In genomic region chr19:19530423-19530804, GRCh38 we compare ENCODE assay signal across 21 cellular contexts. TPM values are rescaled to one million over a fixed set of nuclear protein-coding genes. Genes with fewer than 3 reads are reported as not detected.
A peak's percentile ranks its signal among the peaks of the same experiment; 100 is the strongest.
DNase-seq lines count a peak whose midpoint lies in the region; ATAC-seq, FAIRE-seq and TF ChIP-seq lines count a peak whose summit lies in the region.
"Had no signal": no experiment of that assay in that cellular context is flagged by ENCODE, and none has a peak within 500 bp of the region (broad histone marks: within the 10 kb centered on the region; RNA-seq: fewer than 3 reads in every experiment).

No MANE protein-coding gene starts in this region.

- H3K4me1 ChIP-seq in IMR-90 (ENCODE audit: control insufficient read depth, insufficient read depth, low read length): peaks cover 7% of the 10 kb centered on the region
- peaks cover 3 to 9% of the 10 kb centered on the region in 2 donors for H3K4me1 ChIP-seq in naive thymus-derived CD4-positive, alpha-beta T cell (ENCODE audit: control insufficient read depth in 2 of 2, insufficient read depth in 2 of 2, low read length in 2 of 2)
- no peaks in the 10 kb centered on the region for H3K4me1 ChIP-seq in small intestine (ENCODE audit: control insufficient read depth in 2 of 2, insufficient read depth in 1 of 2, low read depth in 1 of 2, low read length in 1 of 2)

- H2BK5ac ChIP-seq in IMR-90 (ENCODE audit: low read depth, low read length, poor library complexity, severe bottlenecking): no peak overlapping the region

- no peak overlapping the region for H3K14ac ChIP-seq in IMR-90 (replicated peaks; ENCODE audit: low read depth, low read length)

- BruUV-seq in Calu3 (replicated peaks; lab: Mats Ljungman, UMichigan) (no TSS peak), IMR-90 (replicated peaks; lab: Mats Ljungman, UMichigan) (no TSS peak)

- intact Hi-C loops in Calu3 (cut with micrococcal nuclease; ENCODE audit: unreplicated experiment): loop anchor here (10.0 kb wide), 1 partner anchor 424 kb away; no protein-coding TSS in a partner anchor
- intact Hi-C loops in IMR-90 (cut with micrococcal nuclease): no loop called here
- intact Hi-C loops in naive thymus-derived CD4-positive, alpha-beta T cell (cut with micrococcal nuclease): loop anchor here in 1 of 2 donors (5.0 kb wide), 1 partner anchor 97 kb away; the partner anchor contains the start of gene LPAR2

- no peak for FAIRE-seq in small intestine (lab: Jason Lieb, UNC)
- FAIRE-seq: GM12892 had no signal

- H3K4me3 ChIP-seq in IMR-90 (ENCODE audit: insufficient read depth, low read depth, low read length) (no peak overlapping the region), cardiac fibroblast (replicated peaks in 1 of 2; ENCODE audit: low read depth in 2 of 2, low read length in 2 of 2) (no peak overlapping the region), small intestine (ENCODE audit: low read depth in 1 of 2, low read length in 2 of 2) (no peak overlapping the region)
- no peak overlapping the region for H3K4me3 ChIP-seq in naive thymus-derived CD4-positive, alpha-beta T cell (ENCODE audit: low read length)
- H3K4me3 ChIP-seq: cardiac muscle cell, ovary had no signal

- H3K79me1 ChIP-seq in IMR-90 (ENCODE audit: low read depth in 1 of 2, low read length in 2 of 2): peaks cover 0 to 9% of the 10 kb centered on the region in 2 experiments; a peak in 1 of 4 replicates

- POLR2A ChIA-PET in IMR-90 (lab: Charles Lee; ENCODE audit: unreplicated experiment) (no interaction called here), HEK293T (lab: Yijun Ruan, JAX) (interaction anchor here (1.5 to 1.9 kb wide), 2 partner anchors 14 to 246 kb away, joined by 3 to 6 read pairs; partner anchors contain the start of genes NDUFA13 and TSSK6)
- POLR2A ChIA-PET in naive thymus-derived CD4-positive, alpha-beta T cell (lab: Charles Lee): interaction anchor here (1.7 kb wide), 1 partner anchor 24 kb away, joined by 11 read pairs; no protein-coding TSS in a partner anchor

- H2BK15ac ChIP-seq in IMR-90 (ENCODE audit: low read depth, low read length): no peak overlapping the region

- H2BK120ac ChIP-seq in IMR-90 (ENCODE audit: low read depth, low read length): no peak overlapping the region

- H3K4me2 ChIP-seq in IMR-90 (ENCODE audit: low read depth, low read length): no peak overlapping the region

- no peaks in the 10 kb centered on the region for H3K27me3 ChIP-seq in IMR-90 (ENCODE audit: control insufficient read depth, insufficient read depth, low read length)
- H3K27me3 ChIP-seq in naive thymus-derived CD4-positive, alpha-beta T cell (ENCODE audit: control insufficient read depth in 2 of 2, insufficient read depth in 2 of 2, low read length in 2 of 2): no peaks in the 10 kb centered on the region
- no peaks in the 10 kb centered on the region for H3K27me3 ChIP-seq in small intestine (ENCODE audit: control insufficient read depth in 2 of 2, insufficient read depth in 2 of 2, low read length in 2 of 2)
- H3K27me3 ChIP-seq: cardiac muscle cell, ovary had no signal

- H4K5ac ChIP-seq in IMR-90 (ENCODE audit: low read depth, low read length): no peak overlapping the region

- no peak for TF ChIP-seq RAD21 in IMR-90 (IDR thresholded peaks at IDR 0.05; ENCODE audit: low read length)

- H3K9ac ChIP-seq in IMR-90 (ENCODE audit: low read depth, low read length): no peak overlapping the region

- H3K27me3 Mint-ChIP-seq in Calu3 (ENCODE audit: unreplicated experiment): no peaks in the 10 kb centered on the region
- H3K27me3 Mint-ChIP-seq in naive thymus-derived CD4-positive, alpha-beta T cell: no peaks in the 10 kb centered on the region
- H3K27me3 Mint-ChIP-seq in activated T-cell treated with anti-CD3 and anti-CD28 coated beads, Interleukin-2, amount 50 U/mL, for 72 hours (ENCODE audit: low read depth): no peaks in the 10 kb centered on the region
- H3K27me3 Mint-ChIP-seq: activated CD4-positive, alpha-beta memory T cell treated with anti-CD3 and anti-CD28 coated beads for 36 hours had no signal

- no peak overlapping the region for H2BK20ac ChIP-seq in IMR-90 (ENCODE audit: low read depth, low read length)

- H3K4ac ChIP-seq in IMR-90 (ENCODE audit: low read depth, low read length): no peak overlapping the region

- dilution Hi-C loops in IMR-90 (cut with HindIII; ENCODE audit: low sequenced_read_pairs, unreplicated experiment): no loop called here

- no peak overlapping the region for H3K4me3 Mint-ChIP-seq in Calu3 (ENCODE audit: low read depth, unreplicated experiment)
- H3K4me3 Mint-ChIP-seq in naive thymus-derived CD4-positive, alpha-beta T cell: no peak overlapping the region
- H3K4me3 Mint-ChIP-seq in activated T-cell treated with anti-CD3 and anti-CD28 coated beads, Interleukin-2, amount 50 U/mL, for 72 hours: no peak overlapping the region
- H3K4me3 Mint-ChIP-seq: activated CD4-positive, alpha-beta memory T cell treated with anti-CD3 and anti-CD28 coated beads for 36 hours had no signal

- no peak for TF ChIP-seq POLR2A in IMR-90 (IDR thresholded peaks at IDR 0.05; ENCODE audit: low read depth, low read length)

- no peaks in the 10 kb centered on the region for H3K9me1 ChIP-seq in IMR-90 (ENCODE audit: insufficient read depth, low read length)

- no peak overlapping the region for H2AFZ ChIP-seq in IMR-90 (replicated peaks; ENCODE audit: low read length, poor library complexity)

- H3K27ac Mint-ChIP-seq in Calu3 (ENCODE audit: unreplicated experiment): peak overlapping the region; percentile 63
- H3K27ac Mint-ChIP-seq in naive thymus-derived CD4-positive, alpha-beta T cell: peak overlapping the region in 5 of 9 donors; percentile 21 to 68 (median 41)
- H3K27ac Mint-ChIP-seq in activated T-cell treated with anti-CD3 and anti-CD28 coated beads, Interleukin-2, amount 50 U/mL, for 72 hours: no peak overlapping the region
- H3K27ac Mint-ChIP-seq: activated CD4-positive, alpha-beta memory T cell treated with anti-CD3 and anti-CD28 coated beads for 36 hours had no signal

- no peak overlapping the region for H2AK9ac ChIP-seq in IMR-90 (replicated peaks; ENCODE audit: low read depth, low read length, poor library complexity)

- no peak overlapping the region for H3K27ac ChIP-seq in IMR-90 (ENCODE audit: insufficient read depth, low read length)
- no peak overlapping the region for H3K27ac ChIP-seq in naive thymus-derived CD4-positive, alpha-beta T cell (ENCODE audit: low read depth, low read length)
- no peak overlapping the region for H3K27ac ChIP-seq in small intestine (ENCODE audit: low read depth in 1 of 2, low read length in 1 of 2)
- H3K27ac ChIP-seq: cardiac muscle cell, HL-60, ovary had no signal

- H3K23ac ChIP-seq in IMR-90 (ENCODE audit: low read depth, low read length): no peak overlapping the region

- no CpG with 5 or more reads among the region's 9 CpGs for WGBS in IMR-90 (ENCODE audit: extremely low coverage in 2 of 2, insufficient read length in 1 of 2), 2 experiments
- 60 to 76% (median 61%) methylated on average over 9 of the region's 9 CpGs for WGBS in small intestine, 3 donors

- peak; percentile 28 for ATAC-seq in IMR-90 (ENCODE audit: low read depth)
- ATAC-seq in naive thymus-derived CD4-positive, alpha-beta T cell: no peak
- no peak for ATAC-seq in activated T-cell treated with anti-CD3 and anti-CD28 coated beads, Interleukin-2, amount 50 U/mL, for 72 hours (replicated peaks in 1 of 2)
- ATAC-seq: left cardiac atrium, Panc1 had no signal

- peaks cover 20% of the 10 kb centered on the region for H3K36me3 Mint-ChIP-seq in Calu3 (ENCODE audit: insufficient read depth, unreplicated experiment)
- peaks cover 0 to 4% (median 0%) of the 10 kb centered on the region in 5 donors for H3K36me3 Mint-ChIP-seq in naive thymus-derived CD4-positive, alpha-beta T cell
- peaks cover 0 to 6% of the 10 kb centered on the region in 2 donors for H3K36me3 Mint-ChIP-seq in activated T-cell treated with anti-CD3 and anti-CD28 coated beads, Interleukin-2, amount 50 U/mL, for 72 hours (ENCODE audit: insufficient read depth in 2 of 2)

- H3K36me3 ChIP-seq in IMR-90 (ENCODE audit: control insufficient read depth, insufficient read depth, low read length): peaks cover 20% of the 10 kb centered on the region; the same call in 1 of the 2 replicates
- H3K36me3 ChIP-seq in naive thymus-derived CD4-positive, alpha-beta T cell (ENCODE audit: control insufficient read depth in 2 of 3, insufficient read depth in 3 of 3, low read length in 3 of 3): peaks cover 0 to 38% (median 3%) of the 10 kb centered on the region in 3 experiments
- no peaks in the 10 kb centered on the region for H3K36me3 ChIP-seq in small intestine (ENCODE audit: control insufficient read depth in 2 of 2, insufficient read depth in 2 of 2, low read length in 2 of 2)
- H3K36me3 ChIP-seq: ovary had no signal

- CTCF ChIA-PET in Calu3 (lab: Charles Lee) (no interaction called here), IMR-90 (lab: Yijun Ruan, JAX) (interaction anchor here (0.7 to 1.2 kb wide), 3 partner anchors 21 to 119 kb away, joined by 3 read pairs; no protein-coding TSS in a partner anchor), HEK293T (lab: Yijun Ruan, JAX) (interaction anchor here (0.7 to 1.5 kb wide), 3 partner anchors 22 to 696 kb away, joined by 3 read pairs; partner anchors contain the start of gene GMIP)
- CTCF ChIA-PET in naive thymus-derived CD4-positive, alpha-beta T cell (lab: Charles Lee): interaction anchor here (2.4 to 3.1 kb wide), 3 partner anchors 24 to 138 kb away, joined by 7 to 25 read pairs (median 24); partner anchors contain the start of genes GMIP and ZNF101

- H2AK5ac ChIP-seq in IMR-90 (ENCODE audit: low read depth, low read length): no peak overlapping the region

- H4K91ac ChIP-seq in IMR-90 (ENCODE audit: insufficient read depth, low read depth, low read length): no peak overlapping the region

- in situ Hi-C loops in IMR-90 (cut with MboI; ENCODE audit: low sequenced_read_pairs): loop anchor here (25.0 kb wide), 1 partner anchor 432 kb away; no protein-coding TSS in a partner anchor

- no peak overlapping the region for H3K56ac ChIP-seq in IMR-90 (ENCODE audit: extremely low read depth, insufficient read depth, low read length)

- no peak overlapping the region for H3K18ac ChIP-seq in IMR-90 (ENCODE audit: low read depth, low read length)

- H3K4me1 Mint-ChIP-seq in Calu3 (ENCODE audit: low read depth, unreplicated experiment): peaks cover 10% of the 10 kb centered on the region
- H3K4me1 Mint-ChIP-seq in naive thymus-derived CD4-positive, alpha-beta T cell: peaks cover 8 to 17% (median 16%) of the 10 kb centered on the region in 7 donors
- H3K4me1 Mint-ChIP-seq in activated T-cell treated with anti-CD3 and anti-CD28 coated beads, Interleukin-2, amount 50 U/mL, for 72 hours (ENCODE audit: low read depth): peaks cover 12% of the 10 kb centered on the region

- DNase-seq in Calu3 (no peak), IMR-90 (peak; percentile 36), cardiac fibroblast (ENCODE audit: low read depth in 2 of 2) (peak; percentile 24 to 28), small intestine (no peak), NCI-H526 (lab: John Stamatoyannopoulos, UW) (no peak), HEK293T (ENCODE audit: extremely low spot score) (no peak)
- no peak for DNase-seq in naive thymus-derived CD4-positive, alpha-beta T cell
- no peak for DNase-seq in activated T-cell treated with anti-CD3 and anti-CD28 coated beads, Interleukin-2, amount 50 U/mL, for 72 hours
- DNase-seq: activated CD4-positive, alpha-beta memory T cell treated with anti-CD3 and anti-CD28 coated beads for 36 hours; COR-L47; effector memory CD4-positive, alpha-beta T cell; GDM1; hippocampal formation; left cardiac atrium; NCI-H1092; NCI-H526 treated with DMSO at 0.1 percent for 48 hours; ovary had no signal

- TF ChIP-seq CTCF in Calu3 (IDR thresholded peaks at IDR 0.05; ENCODE audit: unreplicated experiment) (no peak), IMR-90 (conservative IDR thresholded peaks at IDR 0.05; ENCODE audit: low read depth, low read length) (no peak), cardiac fibroblast (IDR thresholded peaks at IDR 0.05; ENCODE audit: low read depth, low read length) (no peak)

- no peaks in the 10 kb centered on the region for H3K9me3 ChIP-seq in IMR-90 (ENCODE audit: control insufficient read depth, insufficient read depth, low read length)
- no peaks in the 10 kb centered on the region for H3K9me3 ChIP-seq in naive thymus-derived CD4-positive, alpha-beta T cell (ENCODE audit: control insufficient read depth in 2 of 3, low read length in 3 of 3)
- H3K9me3 ChIP-seq in small intestine (ENCODE audit: control insufficient read depth, low read depth): no peaks in the 10 kb centered on the region
- H3K9me3 ChIP-seq: ovary had no signal

- peaks cover 5% of the 10 kb centered on the region for H3K9me3 Mint-ChIP-seq in Calu3 (ENCODE audit: low read depth, unreplicated experiment)
- peaks cover 0 to 4% (median 0%) of the 10 kb centered on the region in 11 donors for H3K9me3 Mint-ChIP-seq in naive thymus-derived CD4-positive, alpha-beta T cell
- no peaks in the 10 kb centered on the region for H3K9me3 Mint-ChIP-seq in activated T-cell treated with anti-CD3 and anti-CD28 coated beads, Interleukin-2, amount 50 U/mL, for 72 hours
- H3K9me3 Mint-ChIP-seq: activated CD4-positive, alpha-beta memory T cell treated with anti-CD3 and anti-CD28 coated beads for 36 hours had no signal

- no peak overlapping the region for H4K8ac ChIP-seq in IMR-90 (ENCODE audit: low read depth in 2 of 2, low read length in 2 of 2)

- H4K20me1 ChIP-seq in IMR-90 (ENCODE audit: insufficient read depth, low read length): peaks cover 22% of the 10 kb centered on the region

RNA-seq across cellular contexts. Expression of gene YJEFN3, which starts 1.7 kb away (rescaled TPM):
- total RNA-seq in Calu3 (2022): 10.4 and 12.9 TPM in 2 replicates
- 0.56 and 0.72 TPM in 2 replicates for total RNA-seq in IMR-90 (2012; rRNA removed)
- polyA plus RNA-seq in IMR-90 (2012; rRNA removed): 4.0 and 4.8 TPM in 2 replicates
- 2.3 and 3.9 TPM in 2 replicates for polyA plus RNA-seq in IMR-90 (2012; cell fraction: cytosol; rRNA removed)
- 30.3 and 57.8 TPM in 2 replicates for polyA plus RNA-seq in IMR-90 (2012; cell fraction: nucleus; rRNA removed; ENCODE audit: low replicate concordance)
- 10 to 100 TPM in 3 of 5 experiments, 1 to 10 TPM in 2; 3.3 to 18.2 (median 12.7) TPM for total RNA-seq in naive thymus-derived CD4-positive, alpha-beta T cell
- under 1 TPM in 1 of 2 donors, not detected in 1; 0.68 TPM for polyA plus RNA-seq in naive thymus-derived CD4-positive, alpha-beta T cell
- total RNA-seq in activated T-cell treated with anti-CD3 and anti-CD28 coated beads, Interleukin-2, amount 50 U/mL, for 72 hours: 10 to 100 TPM; 18.2 to 21.3 TPM
- polyA plus RNA-seq in small intestine: 10 to 100 TPM; 11.2 to 44.1 (median 23.8) TPM

RNA-seq across cellular contexts. Expression of gene CILP2, which starts 7.7 kb away (rescaled TPM):
- total RNA-seq in Calu3 (2022): 1.3 and 1.7 TPM in 2 replicates
- 0.18 and 0.28 TPM in 2 replicates for total RNA-seq in IMR-90 (2012; rRNA removed)
- 0.87 and 0.96 TPM in 2 replicates for polyA plus RNA-seq in IMR-90 (2012; rRNA removed)
- polyA plus RNA-seq in IMR-90 (2012; cell fraction: cytosol; rRNA removed): 0.65 and 1.2 TPM in 2 replicates
- polyA plus RNA-seq in IMR-90 (2012; cell fraction: nucleus; rRNA removed; ENCODE audit: low replicate concordance): 0.96 and 2.9 TPM in 2 replicates
- total RNA-seq in naive thymus-derived CD4-positive, alpha-beta T cell: under 1 TPM in 4 of 5 experiments, not detected in 1; 0.32 to 0.53 (median 0.49) TPM
- under 1 TPM; 0.27 to 0.69 TPM for polyA plus RNA-seq in naive thymus-derived CD4-positive, alpha-beta T cell
- total RNA-seq in activated T-cell treated with anti-CD3 and anti-CD28 coated beads, Interleukin-2, amount 50 U/mL, for 72 hours: under 1 TPM; 0.44 to 0.86 TPM
- under 1 TPM in 1 of 3 donors, not detected in 2; 0.09 TPM for polyA plus RNA-seq in small intestine

RNA-seq across cellular contexts. Expression of gene NDUFA13, which starts 14.4 kb away (rescaled TPM):
- total RNA-seq in Calu3 (2022) (191 and 193 TPM in 2 replicates), IMR-90 (2012; rRNA removed) (30.6 and 33.6 TPM in 2 replicates)
- polyA plus RNA-seq in IMR-90 (2012; rRNA removed) (667 and 912 TPM in 2 replicates), small intestine (100 to 1,000 TPM; 337 to 344 (median 341) TPM)
- polyA plus RNA-seq in IMR-90 (2012; cell fraction: cytosol; rRNA removed): 91.5 and 373 TPM in 2 replicates
- 118 and 386 TPM in 2 replicates for polyA plus RNA-seq in IMR-90 (2012; cell fraction: nucleus; rRNA removed; ENCODE audit: low replicate concordance)
- total RNA-seq in naive thymus-derived CD4-positive, alpha-beta T cell: 100 to 1,000 TPM; 172 to 362 (median 176) TPM
- polyA plus RNA-seq in naive thymus-derived CD4-positive, alpha-beta T cell: 100 to 1,000 TPM; 363 to 380 TPM
- 100 to 1,000 TPM; 229 to 263 TPM for total RNA-seq in activated T-cell treated with anti-CD3 and anti-CD28 coated beads, Interleukin-2, amount 50 U/mL, for 72 hours

RNA-seq across cellular contexts. Expression of gene TSSK6, which starts 15.1 kb away (rescaled TPM):
- total RNA-seq in Calu3 (2022) (2.8 and 3.1 TPM in 2 replicates), IMR-90 (2012; rRNA removed) (0.56 and 1.3 TPM in 2 replicates)
- polyA plus RNA-seq in IMR-90 (2012; rRNA removed) (2.0 and 2.2 TPM in 2 replicates), small intestine (1 to 10 TPM; 1.9 to 3.4 (median 2.0) TPM)
- 1.7 and 2.5 TPM in 2 replicates for polyA plus RNA-seq in IMR-90 (2012; cell fraction: cytosol; rRNA removed)
- 0.96 and 4.6 TPM in 2 replicates for polyA plus RNA-seq in IMR-90 (2012; cell fraction: nucleus; rRNA removed; ENCODE audit: low replicate concordance)
- 10 to 100 TPM in 1 of 5 experiments, 1 to 10 TPM in 4; 3.3 to 11.3 (median 5.2) TPM for total RNA-seq in naive thymus-derived CD4-positive, alpha-beta T cell
- polyA plus RNA-seq in naive thymus-derived CD4-positive, alpha-beta T cell: 1 to 10 TPM; 1.4 to 4.2 TPM
- total RNA-seq in activated T-cell treated with anti-CD3 and anti-CD28 coated beads, Interleukin-2, amount 50 U/mL, for 72 hours: 1 to 10 TPM; 5.0 to 5.6 TPM

Comparison
In these comparisons a context has a peak if more than half of its experiments do, and no peak if none do; other contexts are left out.
1. DNase-seq: peak in IMR-90 (single experiment) and cardiac fibroblast (2 of 2); none in Calu3 (single experiment), naive thymus-derived CD4-positive, alpha-beta T cell (0 of 9), activated T-cell treated with anti-CD3 and anti-CD28 coated beads, Interleukin-2, amount 50 U/mL, for 72 hours (0 of 2), small intestine (single experiment), NCI-H526 (0 of 2) and HEK293T (single experiment).